1 cellular context compared by ENCODE assay signal in the genomic region with DNA sequence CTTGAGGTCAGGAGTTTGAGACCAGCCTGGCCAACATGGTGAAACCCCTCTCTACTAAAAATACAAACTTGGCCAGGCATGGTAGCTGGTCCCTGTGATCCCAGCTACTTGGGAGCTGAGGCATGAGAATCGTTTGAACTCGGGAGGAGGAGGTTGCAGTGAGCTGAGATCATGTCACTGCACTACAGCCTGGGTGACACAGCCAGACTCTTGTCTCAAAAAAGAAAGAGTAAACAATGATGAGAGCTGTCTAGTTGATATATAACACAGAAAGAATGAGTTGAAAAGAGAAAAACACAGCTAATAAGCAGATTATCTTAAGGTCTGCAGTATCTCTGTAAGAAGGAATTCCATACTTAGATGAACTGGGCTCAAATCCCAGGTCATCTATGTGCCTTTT.
TF ChIP-seq lines count a peak whose summit lies in the region.

No MANE protein-coding gene starts in this region.

TF ChIP-seq in HepG2, 621 proteins besides CTCF, POLR2A, EP300 and RAD21 (continued from another document):
- TF ChIP-seq, protein P1, sequence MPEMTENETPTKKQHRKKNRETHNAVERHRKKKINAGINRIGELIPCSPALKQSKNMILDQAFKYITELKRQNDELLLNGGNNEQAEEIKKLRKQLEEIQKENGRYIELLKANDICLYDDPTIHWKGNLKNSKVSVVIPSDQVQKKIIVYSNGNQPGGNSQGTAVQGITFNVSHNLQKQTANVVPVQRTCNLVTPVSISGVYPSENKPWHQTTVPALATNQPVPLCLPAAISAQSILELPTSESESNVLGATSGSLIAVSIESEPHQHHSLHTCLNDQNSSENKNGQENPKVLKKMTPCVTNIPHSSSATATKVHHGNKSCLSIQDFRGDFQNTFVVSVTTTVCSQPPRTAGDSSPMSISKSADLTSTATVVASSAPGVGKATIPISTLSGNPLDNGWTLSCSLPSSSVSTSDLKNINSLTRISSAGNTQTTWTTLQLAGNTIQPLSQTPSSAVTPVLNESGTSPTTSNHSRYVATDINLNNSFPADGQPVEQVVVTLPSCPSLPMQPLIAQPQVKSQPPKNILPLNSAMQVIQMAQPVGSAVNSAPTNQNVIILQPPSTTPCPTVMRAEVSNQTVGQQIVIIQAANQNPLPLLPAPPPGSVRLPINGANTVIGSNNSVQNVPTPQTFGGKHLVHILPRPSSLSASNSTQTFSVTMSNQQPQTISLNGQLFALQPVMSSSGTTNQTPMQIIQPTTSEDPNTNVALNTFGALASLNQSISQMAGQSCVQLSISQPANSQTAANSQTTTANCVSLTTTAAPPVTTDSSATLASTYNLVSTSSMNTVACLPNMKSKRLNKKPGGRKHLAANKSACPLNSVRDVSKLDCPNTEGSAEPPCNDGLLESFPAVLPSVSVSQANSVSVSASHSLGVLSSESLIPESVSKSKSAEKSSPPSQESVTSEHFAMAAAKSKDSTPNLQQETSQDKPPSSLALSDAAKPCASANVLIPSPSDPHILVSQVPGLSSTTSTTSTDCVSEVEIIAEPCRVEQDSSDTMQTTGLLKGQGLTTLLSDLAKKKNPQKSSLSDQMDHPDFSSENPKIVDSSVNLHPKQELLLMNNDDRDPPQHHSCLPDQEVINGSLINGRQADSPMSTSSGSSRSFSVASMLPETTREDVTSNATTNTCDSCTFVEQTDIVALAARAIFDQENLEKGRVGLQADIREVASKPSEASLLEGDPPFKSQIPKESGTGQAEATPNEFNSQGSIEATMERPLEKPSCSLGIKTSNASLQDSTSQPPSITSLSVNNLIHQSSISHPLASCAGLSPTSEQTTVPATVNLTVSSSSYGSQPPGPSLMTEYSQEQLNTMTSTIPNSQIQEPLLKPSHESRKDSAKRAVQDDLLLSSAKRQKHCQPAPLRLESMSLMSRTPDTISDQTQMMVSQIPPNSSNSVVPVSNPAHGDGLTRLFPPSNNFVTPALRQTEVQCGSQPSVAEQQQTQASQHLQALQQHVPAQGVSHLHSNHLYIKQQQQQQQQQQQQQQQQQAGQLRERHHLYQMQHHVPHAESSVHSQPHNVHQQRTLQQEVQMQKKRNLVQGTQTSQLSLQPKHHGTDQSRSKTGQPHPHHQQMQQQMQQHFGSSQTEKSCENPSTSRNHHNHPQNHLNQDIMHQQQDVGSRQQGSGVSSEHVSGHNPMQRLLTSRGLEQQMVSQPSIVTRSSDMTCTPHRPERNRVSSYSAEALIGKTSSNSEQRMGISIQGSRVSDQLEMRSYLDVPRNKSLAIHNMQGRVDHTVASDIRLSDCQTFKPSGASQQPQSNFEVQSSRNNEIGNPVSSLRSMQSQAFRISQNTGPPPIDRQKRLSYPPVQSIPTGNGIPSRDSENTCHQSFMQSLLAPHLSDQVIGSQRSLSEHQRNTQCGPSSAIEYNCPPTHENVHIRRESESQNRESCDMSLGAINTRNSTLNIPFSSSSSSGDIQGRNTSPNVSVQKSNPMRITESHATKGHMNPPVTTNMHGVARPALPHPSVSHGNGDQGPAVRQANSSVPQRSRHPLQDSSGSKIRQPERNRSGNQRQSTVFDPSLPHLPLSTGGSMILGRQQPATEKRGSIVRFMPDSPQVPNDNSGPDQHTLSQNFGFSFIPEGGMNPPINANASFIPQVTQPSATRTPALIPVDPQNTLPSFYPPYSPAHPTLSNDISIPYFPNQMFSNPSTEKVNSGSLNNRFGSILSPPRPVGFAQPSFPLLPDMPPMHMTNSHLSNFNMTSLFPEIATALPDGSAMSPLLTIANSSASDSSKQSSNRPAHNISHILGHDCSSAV (CRISPR knock-in tag; IDR thresholded peaks at IDR 0.05; ENCODE audit: borderline replicate concordance): no peak
- TF ChIP-seq ZFP41 (CRISPR knock-in tag; IDR thresholded peaks at IDR 0.05; ENCODE audit: borderline replicate concordance) (no peak), ZNF383 (CRISPR knock-in tag; IDR thresholded peaks at IDR 0.05; ENCODE audit: borderline replicate concordance) (no peak), LCORL (IDR thresholded peaks at IDR 0.05) (no peak), LCORL (CRISPR knock-in tag; IDR thresholded peaks at IDR 0.05) (no peak), ZNF282 (IDR thresholded peaks at IDR 0.05; ENCODE audit: partially characterized antibody) (no peak), CEBPB (IDR thresholded peaks at IDR 0.05; ENCODE audit: borderline replicate concordance, low read depth, low read length) (no peak), ZNF75D (CRISPR knock-in tag; IDR thresholded peaks at IDR 0.05; ENCODE audit: borderline replicate concordance) (no peak), KAT2B (IDR thresholded peaks at IDR 0.05; ENCODE audit: borderline replicate concordance, low read depth, low read length) (no peak), ZNF317 (CRISPR knock-in tag; IDR thresholded peaks at IDR 0.05) (no peak), HNRNPH1 (optimal IDR thresholded peaks at IDR 0.05; ENCODE audit: low read depth, low read length) (no peak), BRD4 (CRISPR knock-in tag; IDR thresholded peaks at IDR 0.05) (no peak), ZNF556 (CRISPR knock-in tag; IDR thresholded peaks at IDR 0.05; ENCODE audit: borderline replicate concordance) (no peak)
- TF ChIP-seq, protein P2, sequence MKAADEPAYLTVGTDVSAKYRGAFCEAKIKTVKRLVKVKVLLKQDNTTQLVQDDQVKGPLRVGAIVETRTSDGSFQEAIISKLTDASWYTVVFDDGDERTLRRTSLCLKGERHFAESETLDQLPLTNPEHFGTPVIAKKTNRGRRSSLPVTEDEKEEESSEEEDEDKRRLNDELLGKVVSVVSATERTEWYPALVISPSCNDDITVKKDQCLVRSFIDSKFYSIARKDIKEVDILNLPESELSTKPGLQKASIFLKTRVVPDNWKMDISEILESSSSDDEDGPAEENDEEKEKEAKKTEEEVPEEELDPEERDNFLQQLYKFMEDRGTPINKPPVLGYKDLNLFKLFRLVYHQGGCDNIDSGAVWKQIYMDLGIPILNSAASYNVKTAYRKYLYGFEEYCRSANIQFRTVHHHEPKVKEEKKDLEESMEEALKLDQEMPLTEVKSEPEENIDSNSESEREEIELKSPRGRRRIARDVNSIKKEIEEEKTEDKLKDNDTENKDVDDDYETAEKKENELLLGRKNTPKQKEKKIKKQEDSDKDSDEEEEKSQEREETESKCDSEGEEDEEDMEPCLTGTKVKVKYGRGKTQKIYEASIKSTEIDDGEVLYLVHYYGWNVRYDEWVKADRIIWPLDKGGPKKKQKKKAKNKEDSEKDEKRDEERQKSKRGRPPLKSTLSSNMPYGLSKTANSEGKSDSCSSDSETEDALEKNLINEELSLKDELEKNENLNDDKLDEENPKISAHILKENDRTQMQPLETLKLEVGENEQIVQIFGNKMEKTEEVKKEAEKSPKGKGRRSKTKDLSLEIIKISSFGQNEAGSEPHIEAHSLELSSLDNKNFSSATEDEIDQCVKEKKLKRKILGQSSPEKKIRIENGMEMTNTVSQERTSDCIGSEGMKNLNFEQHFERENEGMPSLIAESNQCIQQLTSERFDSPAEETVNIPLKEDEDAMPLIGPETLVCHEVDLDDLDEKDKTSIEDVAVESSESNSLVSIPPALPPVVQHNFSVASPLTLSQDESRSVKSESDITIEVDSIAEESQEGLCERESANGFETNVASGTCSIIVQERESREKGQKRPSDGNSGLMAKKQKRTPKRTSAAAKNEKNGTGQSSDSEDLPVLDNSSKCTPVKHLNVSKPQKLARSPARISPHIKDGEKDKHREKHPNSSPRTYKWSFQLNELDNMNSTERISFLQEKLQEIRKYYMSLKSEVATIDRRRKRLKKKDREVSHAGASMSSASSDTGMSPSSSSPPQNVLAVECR (CRISPR knock-in tag; IDR thresholded peaks at IDR 0.05; ENCODE audit: borderline replicate concordance): no peak
- TF ChIP-seq, protein P3, sequence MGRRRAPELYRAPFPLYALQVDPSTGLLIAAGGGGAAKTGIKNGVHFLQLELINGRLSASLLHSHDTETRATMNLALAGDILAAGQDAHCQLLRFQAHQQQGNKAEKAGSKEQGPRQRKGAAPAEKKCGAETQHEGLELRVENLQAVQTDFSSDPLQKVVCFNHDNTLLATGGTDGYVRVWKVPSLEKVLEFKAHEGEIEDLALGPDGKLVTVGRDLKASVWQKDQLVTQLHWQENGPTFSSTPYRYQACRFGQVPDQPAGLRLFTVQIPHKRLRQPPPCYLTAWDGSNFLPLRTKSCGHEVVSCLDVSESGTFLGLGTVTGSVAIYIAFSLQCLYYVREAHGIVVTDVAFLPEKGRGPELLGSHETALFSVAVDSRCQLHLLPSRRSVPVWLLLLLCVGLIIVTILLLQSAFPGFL (CRISPR knock-in tag; IDR thresholded peaks at IDR 0.05): no peak
- TF ChIP-seq, protein P4, sequence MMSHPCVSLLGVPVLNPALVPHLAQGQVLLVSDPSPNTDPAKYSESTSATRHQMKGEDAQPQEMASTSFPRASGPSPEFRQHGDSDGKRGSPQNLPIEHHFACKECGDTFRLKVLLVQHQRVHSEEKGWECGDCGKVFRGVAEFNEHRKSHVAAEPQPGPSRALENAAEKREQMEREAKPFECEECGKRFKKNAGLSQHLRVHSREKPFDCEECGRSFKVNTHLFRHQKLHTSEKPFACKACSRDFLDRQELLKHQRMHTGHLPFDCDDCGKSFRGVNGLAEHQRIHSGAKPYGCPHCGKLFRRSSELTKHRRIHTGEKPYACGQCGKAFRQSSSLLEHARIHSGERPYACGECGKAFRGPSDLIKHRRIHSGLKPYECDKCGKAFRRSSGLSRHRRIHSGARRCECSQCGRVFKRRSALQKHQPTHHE (CRISPR knock-in tag; IDR thresholded peaks at IDR 0.05; ENCODE audit: borderline replicate concordance): no peak
- TF ChIP-seq, protein P5, sequence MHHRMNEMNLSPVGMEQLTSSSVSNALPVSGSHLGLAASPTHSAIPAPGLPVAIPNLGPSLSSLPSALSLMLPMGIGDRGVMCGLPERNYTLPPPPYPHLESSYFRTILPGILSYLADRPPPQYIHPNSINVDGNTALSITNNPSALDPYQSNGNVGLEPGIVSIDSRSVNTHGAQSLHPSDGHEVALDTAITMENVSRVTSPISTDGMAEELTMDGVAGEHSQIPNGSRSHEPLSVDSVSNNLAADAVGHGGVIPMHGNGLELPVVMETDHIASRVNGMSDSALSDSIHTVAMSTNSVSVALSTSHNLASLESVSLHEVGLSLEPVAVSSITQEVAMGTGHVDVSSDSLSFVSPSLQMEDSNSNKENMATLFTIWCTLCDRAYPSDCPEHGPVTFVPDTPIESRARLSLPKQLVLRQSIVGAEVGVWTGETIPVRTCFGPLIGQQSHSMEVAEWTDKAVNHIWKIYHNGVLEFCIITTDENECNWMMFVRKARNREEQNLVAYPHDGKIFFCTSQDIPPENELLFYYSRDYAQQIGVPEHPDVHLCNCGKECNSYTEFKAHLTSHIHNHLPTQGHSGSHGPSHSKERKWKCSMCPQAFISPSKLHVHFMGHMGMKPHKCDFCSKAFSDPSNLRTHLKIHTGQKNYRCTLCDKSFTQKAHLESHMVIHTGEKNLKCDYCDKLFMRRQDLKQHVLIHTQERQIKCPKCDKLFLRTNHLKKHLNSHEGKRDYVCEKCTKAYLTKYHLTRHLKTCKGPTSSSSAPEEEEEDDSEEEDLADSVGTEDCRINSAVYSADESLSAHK (CRISPR knock-in tag; IDR thresholded peaks at IDR 0.05; ENCODE audit: borderline replicate concordance): no peak
